In genomic region chr10:79192677-79193003, GRCh38 we compare ENCODE assay signal across 14 cellular contexts.
DNase-seq lines count a peak whose midpoint lies in the region; ATAC-seq, FAIRE-seq and TF ChIP-seq lines count a peak whose summit lies in the region.
"Had no signal": no experiment of that assay in that cellular context is flagged by ENCODE, and none has a peak within 500 bp of the region (broad histone marks: within the 10 kb centered on the region; RNA-seq: fewer than 3 reads in every experiment).

No MANE protein-coding gene starts in this region.

- H3K36me3 ChIP-seq in BE2C (peaks cover 13% of the 10 kb centered on the region), endothelial cell of umbilical vein (ENCODE audit: control insufficient read depth in 2 of 2, extremely low read depth in 1 of 2, insufficient read depth in 2 of 2, low read length in 2 of 2) (peaks cover 0 to 2% of the 10 kb centered on the region in 2 experiments), osteoblast (ENCODE audit: insufficient read depth, low read length) (peaks cover 36% of the 10 kb centered on the region)
- H3K36me3 ChIP-seq: neutrophil had no signal

- H3K27me3 ChIP-seq in BE2C (no peaks in the 10 kb centered on the region), endothelial cell of umbilical vein (ENCODE audit: control insufficient read depth in 2 of 2, insufficient read depth in 2 of 2, low read length in 2 of 2) (no peaks in the 10 kb centered on the region), osteoblast (ENCODE audit: insufficient read depth, low read length) (no peaks in the 10 kb centered on the region)
- H3K27me3 ChIP-seq: neutrophil, tibial nerve had no signal

- BruUV-seq in endothelial cell of umbilical vein (replicated peaks; lab: Mats Ljungman, UMichigan): no TSS peak

- dilution Hi-C loops in endothelial cell of umbilical vein (cut with MboI; ENCODE audit: extremely low pct_ligation_motif_present, low sequenced_read_pairs): no loop called here

- H3K79me2 ChIP-seq in endothelial cell of umbilical vein (ENCODE audit: control insufficient read depth, insufficient read depth, low read length): no peaks in the 10 kb centered on the region
- H3K79me2 ChIP-seq in osteoblast (ENCODE audit: insufficient read depth, low read length): peaks cover 71% of the 10 kb centered on the region

- intact Hi-C loops in endothelial cell of umbilical vein (cut with micrococcal nuclease): loop anchor here (10.0 kb wide), 1 partner anchor 738 kb away; no protein-coding TSS in a partner anchor

- H4K20me1 ChIP-seq in endothelial cell of umbilical vein (replicated peaks; ENCODE audit: control insufficient read depth, extremely low read depth, insufficient read depth, low read length) (no peaks in the 10 kb centered on the region), osteoblast (ENCODE audit: insufficient read depth, low read length) (peaks cover 47% of the 10 kb centered on the region)

- no peak overlapping the region for H3K9ac ChIP-seq in endothelial cell of umbilical vein (replicated peaks; ENCODE audit: extremely low read depth, insufficient read depth, low read length)

- no peak overlapping the region for H3K27ac ChIP-seq in endothelial cell of umbilical vein (ENCODE audit: insufficient read depth, low read depth, low read length)
- H3K27ac ChIP-seq in osteoblast (ENCODE audit: low read depth, low read length): peak overlapping the region; percentile 14
- H3K27ac ChIP-seq: C4-2B, neutrophil had no signal

- ATAC-seq in GM19397 (IDR thresholded peaks at IDR 0.05; ENCODE audit: unreplicated experiment): no peak
- no peak for ATAC-seq in GM18517 (IDR thresholded peaks at IDR 0.05; ENCODE audit: unreplicated experiment)

- peak; percentile 86 for DNase-seq in BE2C
- DNase-seq in NCI-H69 (lab: John Stamatoyannopoulos, UW): peak; percentile 5
- peak; percentile 42 for DNase-seq in endothelial cell of umbilical vein (ENCODE audit: low read depth, low spot score)
- DNase-seq in osteoblast (ENCODE audit: insufficient read length, low spot score, missing footprints): peak; percentile 94
- DNase-seq in GM20000 (ENCODE audit: low spot score): no peak
- DNase-seq in Ammon's horn (ENCODE audit: low spot score): no peak
- DNase-seq: activated CD4-positive, alpha-beta T cell treated with anti-CD3 and anti-CD28 coated beads for 1 hour; NCI-H2171; stimulated activated CD4-positive, alpha-beta T cell treated with anti-CD3 and anti-CD28 coated beads, Interleukin-4, amount 100 ng/mL, for 24 hours had no signal

- H2AFZ ChIP-seq in endothelial cell of umbilical vein (ENCODE audit: low read depth, low read length): no peak overlapping the region
- no peak overlapping the region for H2AFZ ChIP-seq in osteoblast (ENCODE audit: low read length)

- FAIRE-seq in endothelial cell of umbilical vein (lab: Jason Lieb, UNC): peak; percentile 70

- TF ChIP-seq POLR2A in endothelial cell of umbilical vein (IDR thresholded peaks at IDR 0.05; ENCODE audit: low read depth, low read length): no peak

- no peaks in the 10 kb centered on the region for H3K9me3 ChIP-seq in BE2C
- H3K9me3 ChIP-seq in endothelial cell of umbilical vein (replicated peaks; ENCODE audit: control insufficient read depth, insufficient read depth, low read length): no peaks in the 10 kb centered on the region
- H3K9me3 ChIP-seq in osteoblast (ENCODE audit: low read depth, low read length): no peaks in the 10 kb centered on the region
- H3K9me3 ChIP-seq: neutrophil, tibial nerve had no signal

- CTCF ChIA-PET in endothelial cell of umbilical vein (lab: Charles Lee): interaction anchor here (0.8 to 2.5 kb wide), 6 partner anchors 15 to 1145 kb away, joined by 3 to 7 read pairs (median 3); no protein-coding TSS in a partner anchor

- POLR2A ChIA-PET in endothelial cell of umbilical vein (lab: Charles Lee): no interaction called here

- H3K4me2 ChIP-seq in endothelial cell of umbilical vein (ENCODE audit: insufficient read depth, low read length) (no peak overlapping the region), osteoblast (ENCODE audit: insufficient read depth, low read length) (no peak overlapping the region)

- H3K9me1 ChIP-seq in endothelial cell of umbilical vein (replicated peaks; ENCODE audit: control insufficient read depth, extremely low read depth, insufficient read depth, low read length): no peaks in the 10 kb centered on the region

- peaks cover 60% of the 10 kb centered on the region for H3K4me1 ChIP-seq in BE2C
- H3K4me1 ChIP-seq in endothelial cell of umbilical vein (ENCODE audit: control insufficient read depth, extremely low read depth, insufficient read depth, low read length): peaks cover 17% of the 10 kb centered on the region
- peaks cover 54% of the 10 kb centered on the region for H3K4me1 ChIP-seq in osteoblast (ENCODE audit: insufficient read depth, low read length)

- H3K4me3 ChIP-seq in BE2C (ENCODE audit: low read depth, low read length) (no peak overlapping the region), endothelial cell of umbilical vein (replicated peaks in 1 of 3; ENCODE audit: insufficient read depth in 1 of 3, low read depth in 1 of 3, low read length in 3 of 3) (no peak overlapping the region), osteoblast (ENCODE audit: insufficient read depth, low read length) (no peak overlapping the region)
- H3K4me3 ChIP-seq: tibial nerve had no signal

- TF ChIP-seq CTCF in BE2C (IDR thresholded peaks at IDR 0.05; ENCODE audit: low read depth, low read length) (no peak), endothelial cell of umbilical vein (IDR thresholded peaks at IDR 0.05; ENCODE audit: extremely low read depth in 1 of 2, insufficient read depth in 1 of 2, low read depth in 1 of 2, low read length in 2 of 2) (no peak), osteoblast (IDR thresholded peaks at IDR 0.05; ENCODE audit: extremely low read depth, low read depth, low read length) (no peak), GM20000 (IDR thresholded peaks at IDR 0.05; ENCODE audit: extremely low read depth, missing control alignments) (no peak)

TF ChIP-seq in endothelial cell of umbilical vein, 7 proteins besides CTCF, POLR2A, EP300 and RAD21:
- no peak for TF ChIP-seq GATA2 (IDR thresholded peaks at IDR 0.05; ENCODE audit: insufficient read depth, insufficient read length, low read depth, low read length)
- TF ChIP-seq FOS (IDR thresholded peaks at IDR 0.05; ENCODE audit: borderline replicate concordance, insufficient read depth, low read length): peak; percentile 70
- no peak for TF ChIP-seq MAX (IDR thresholded peaks at IDR 0.05; ENCODE audit: insufficient read depth, insufficient read length)
- no peak for TF ChIP-seq EZH2 (IDR thresholded peaks at IDR 0.05; ENCODE audit: borderline replicate concordance, low read depth, low read length, severe bottlenecking)
- no peak for TF ChIP-seq JUN (IDR thresholded peaks at IDR 0.05; ENCODE audit: borderline replicate concordance, insufficient read depth, insufficient read length, low read depth)

Comparison
In these comparisons a context has a peak if more than half of its experiments do, and no peak if none do; other contexts are left out.
1. DNase-seq: peak in BE2C (single experiment), NCI-H69 (single experiment), endothelial cell of umbilical vein (single experiment) and osteoblast (single experiment); none in GM20000 (single experiment) and Ammon's horn (single experiment).